In genomic region chr5:38709678-38710306, GRCh38 we compare ENCODE assay signal across 27 cellular contexts.
"Had no signal": no experiment of that assay in that cellular context is flagged by ENCODE, and none has a peak within 500 bp of the region (broad histone marks: within the 10 kb centered on the region; RNA-seq: fewer than 3 reads in every experiment).

No MANE protein-coding gene starts in this region.

- H3K27me3 ChIP-seq: adrenal gland, ascending aorta, esophagus muscularis mucosa, gastroesophageal sphincter, neutrophil, ovary, thyroid gland, upper lobe of right lung had no signal

- H3K4me3 ChIP-seq: adrenal gland, ascending aorta, esophagus muscularis mucosa, gastroesophageal sphincter, lower lobe of right lung, ovary, thyroid gland, upper lobe of right lung had no signal

- H3K4me1 Mint-ChIP-seq: central memory CD8-positive, alpha-beta T cell; naive thymus-derived CD8-positive, alpha-beta T cell; stimulated activated naive B cell treated with anti-CD40 and anti-IgM and Interleukin-4, amounts not matched to agents 10 μg/mL and 1 μg/mL and 100 μg/mL, for 72 hours had no signal

- DNase-seq: activated CD4-positive, alpha-beta T cell treated with anti-CD3 and anti-CD28 coated beads for 1 hour; activated CD8-positive, alpha-beta memory T cell treated with anti-CD3 and anti-CD28 coated beads for 24 hours; activated CD8-positive, alpha-beta memory T cell treated with anti-CD3 and anti-CD28 coated beads, Interleukin-2, amount 50 U/mL, for 4 hours; activated naive CD4-positive, alpha-beta T cell; activated T-cell treated with anti-CD3 and anti-CD28 coated beads, Interleukin-2, amount 50 U/mL, for 24 hours; adrenal gland; head of caudate nucleus; islet precursor cell; left colon; lower lobe of right lung; naive thymus-derived CD8-positive, alpha-beta T cell; ovary; small intestine; stimulated activated CD4-positive, alpha-beta T cell treated with anti-CD3 and anti-CD28 coated beads, Interleukin-15, amount 100 ng/mL, for 24 hours; stimulated activated naive B cell treated with anti-CD40 and anti-IgM and Interleukin-4, amounts not matched to agents 10 μg/mL and 1 μg/mL and 100 μg/mL, for 72 hours; T-helper 9 cell; thyroid gland; upper lobe of right lung had no signal

- H3K27me3 Mint-ChIP-seq: activated naive CD8-positive, alpha-beta T cell; activated T-cell treated with anti-CD3 and anti-CD28 coated beads, Interleukin-2, amount 50 U/mL, for 24 hours had no signal

- H3K36me3 ChIP-seq: adrenal gland, ascending aorta, esophagus muscularis mucosa, gastroesophageal sphincter, lower lobe of right lung, neutrophil, ovary, thyroid gland, upper lobe of right lung had no signal

- H3K36me3 Mint-ChIP-seq: activated naive CD8-positive, alpha-beta T cell; naive thymus-derived CD8-positive, alpha-beta T cell; stimulated activated naive B cell treated with anti-CD40 and anti-IgM and Interleukin-4, amounts not matched to agents 10 μg/mL and 1 μg/mL and 100 μg/mL, for 72 hours had no signal

- H3K4me3 Mint-ChIP-seq: activated naive CD8-positive, alpha-beta T cell; activated T-cell treated with anti-CD3 and anti-CD28 coated beads, Interleukin-2, amount 50 U/mL, for 24 hours; central memory CD8-positive, alpha-beta T cell; naive thymus-derived CD8-positive, alpha-beta T cell; stimulated activated naive B cell treated with anti-CD40 and anti-IgM and Interleukin-4, amounts not matched to agents 10 μg/mL and 1 μg/mL and 100 μg/mL, for 72 hours had no signal

- H3K9me3 Mint-ChIP-seq: activated T-cell treated with anti-CD3 and anti-CD28 coated beads, Interleukin-2, amount 50 U/mL, for 24 hours; activated T-helper 2 cell treated with anti-CD3 and anti-CD28 coated beads, Interferon-gamma antibody, Interleukin-2, Interleukin-4, amounts not matched to agents 10 μg/mL and 5 μg/mL and 100 μg/mL, durations not matched to agents 14 hours and 24 hours and 36 hours; central memory CD8-positive, alpha-beta T cell; stimulated activated naive B cell treated with anti-CD40 and anti-IgM and Interleukin-4, amounts not matched to agents 10 μg/mL and 1 μg/mL and 100 μg/mL, for 72 hours had no signal

- H3K27ac ChIP-seq: adrenal gland, ascending aorta, esophagus muscularis mucosa, gastroesophageal sphincter, lower lobe of right lung, neutrophil, ovary, thyroid gland, upper lobe of right lung had no signal

- ATAC-seq: gastroesophageal sphincter; left colon; lower lobe of right lung; naive thymus-derived CD8-positive, alpha-beta T cell; sciatic nerve; stimulated activated naive B cell treated with anti-CD40 and anti-IgM and Interleukin-4, amounts not matched to agents 10 μg/mL and 1 μg/mL and 100 μg/mL, for 72 hours; upper lobe of right lung had no signal

- H3K4me1 ChIP-seq: ascending aorta, gastroesophageal sphincter, thyroid gland had no signal

- FAIRE-seq: colon, small intestine had no signal

- H3K9me3 ChIP-seq: adrenal gland, ascending aorta, esophagus muscularis mucosa, gastroesophageal sphincter, lower lobe of right lung, neutrophil, ovary, thyroid gland, upper lobe of right lung had no signal

- H3K27ac Mint-ChIP-seq: activated naive CD8-positive, alpha-beta T cell; activated T-cell treated with anti-CD3 and anti-CD28 coated beads, Interleukin-2, amount 50 U/mL, for 24 hours; activated T-helper 2 cell treated with anti-CD3 and anti-CD28 coated beads, Interferon-gamma antibody, Interleukin-2, Interleukin-4, amounts not matched to agents 10 μg/mL and 5 μg/mL and 100 μg/mL, durations not matched to agents 14 hours and 24 hours and 36 hours; naive thymus-derived CD8-positive, alpha-beta T cell; stimulated activated naive B cell treated with anti-CD40 and anti-IgM and Interleukin-4, amounts not matched to agents 10 μg/mL and 1 μg/mL and 100 μg/mL, for 72 hours had no signal
